ENCODE assay signal across 15 cellular contexts in the genomic region with DNA sequence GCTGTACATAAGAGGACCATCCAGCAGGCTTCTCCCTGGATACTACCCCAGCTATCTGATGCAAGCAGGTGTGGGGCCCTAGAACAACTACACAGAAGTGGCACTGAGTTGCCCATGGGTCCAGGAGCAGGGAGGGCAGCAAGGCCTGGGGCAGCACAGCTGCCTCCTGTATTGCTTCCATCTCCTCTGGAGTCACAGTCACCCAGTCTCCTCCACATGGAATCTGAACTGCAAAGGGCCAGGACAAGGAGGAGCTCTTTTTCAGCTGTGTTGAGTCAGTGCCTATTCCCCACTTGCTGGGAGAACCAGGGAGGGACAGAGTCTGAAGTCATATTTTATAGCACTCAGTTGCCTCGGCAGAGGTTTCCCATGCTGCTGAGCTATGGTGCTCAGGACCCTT.
DNase-seq lines count a peak whose midpoint lies in the region; ATAC-seq and TF ChIP-seq lines count a peak whose summit lies in the region.
"Had no signal": no experiment of that assay in that cellular context is flagged by ENCODE, and none has a peak within 500 bp of the region (broad histone marks: within the 10 kb centered on the region; RNA-seq: fewer than 3 reads in every experiment).

No MANE protein-coding gene starts in this region.

- peak overlapping the region; percentile 86 to 95 (median 90) for H3K27ac Mint-ChIP-seq in CD4-positive, alpha-beta memory T cell
- peak overlapping the region; percentile 83 for H3K27ac Mint-ChIP-seq in activated T-helper 17 cell treated with anti-CD3 and anti-CD28 coated beads, Interleukin-2, amount 50 U/mL, for 72 hours
- H3K27ac Mint-ChIP-seq in neural progenitor cell = no peak overlapping the region
- H3K27ac Mint-ChIP-seq: WTC11 had no signal

- H3K27me3 ChIP-seq in BLaER1 (no peaks in the 10 kb centered on the region), neural progenitor cell (no peaks in the 10 kb centered on the region)
- no peaks in the 10 kb centered on the region for H3K27me3 ChIP-seq in CD4-positive, alpha-beta memory T cell (ENCODE audit: insufficient read depth, low read length)
- H3K27me3 ChIP-seq: heart left ventricle, pancreas had no signal

- H3K4me1 ChIP-seq in BLaER1 (peaks cover 69% of the 10 kb centered on the region), mucosa of descending colon (ENCODE audit: low read depth) (no peaks in the 10 kb centered on the region), neural progenitor cell (no peaks in the 10 kb centered on the region)
- H3K4me1 ChIP-seq in CD4-positive, alpha-beta memory T cell (ENCODE audit: insufficient read depth, low read length) = peaks cover 73% of the 10 kb centered on the region
- H3K4me1 ChIP-seq: pancreas had no signal

- no peaks in the 10 kb centered on the region for H3F3A ChIP-seq in neural progenitor cell (ENCODE audit: low read depth)

- H3K27ac ChIP-seq in BLaER1 (peak overlapping the region; percentile 40; the same call in 1 of the 2 replicates), neural progenitor cell (no peak overlapping the region)
- H3K27ac ChIP-seq in CD4-positive, alpha-beta memory T cell (ENCODE audit: low read depth, low read length) = peak overlapping the region; percentile 35
- H3K27ac ChIP-seq: pancreas had no signal

- H4K20me1 ChIP-seq in BLaER1 (peaks cover 6% of the 10 kb centered on the region; the same call in 1 of the 2 replicates), neural progenitor cell (ENCODE audit: low read depth) (no peaks in the 10 kb centered on the region)

- no peak for ATAC-seq in activated T-helper 17 cell treated with anti-CD3 and anti-CD28 coated beads, Interleukin-2, amount 50 U/mL, for 72 hours (replicated peaks)
- ATAC-seq in mucosa of descending colon (peak; percentile 4), HG03135 (IDR thresholded peaks at IDR 0.05; ENCODE audit: unreplicated experiment) (no peak)
- ATAC-seq: pancreas had no signal

- CTCF ChIA-PET in CD4-positive, alpha-beta memory T cell (lab: Charles Lee; ENCODE audit: partially characterized antibody) = interaction anchor here (0.8 to 8.1 kb wide), 7 partner anchors 9 to 53 kb away, joined by 3 to 58 read pairs (median 11); no protein-coding TSS in a partner anchor

- intact Hi-C loops in CD4-positive, alpha-beta memory T cell (cut with micrococcal nuclease) = loop anchor here (10.0 kb wide), 2 partner anchors 176 to 526 kb away; a partner anchor contains a TSS
- intact Hi-C loops in mucosa of descending colon (cut with DNase I, micrococcal nuclease) = no loop called here

- no peak overlapping the region for H2AFZ ChIP-seq in neural progenitor cell (replicated peaks)

- H3K27me3 Mint-ChIP-seq in CD4-positive, alpha-beta memory T cell = no peaks in the 10 kb centered on the region
- no peaks in the 10 kb centered on the region for H3K27me3 Mint-ChIP-seq in activated T-helper 17 cell treated with anti-CD3 and anti-CD28 coated beads, Interleukin-2, amount 50 U/mL, for 72 hours
- peaks cover 6% of the 10 kb centered on the region for H3K27me3 Mint-ChIP-seq in neural progenitor cell (ENCODE audit: insufficient read depth, low read depth)

- peaks cover 0 to 4% (median 0%) of the 10 kb centered on the region in 8 donors for H3K9me3 Mint-ChIP-seq in CD4-positive, alpha-beta memory T cell
- H3K9me3 Mint-ChIP-seq in activated T-helper 17 cell treated with anti-CD3 and anti-CD28 coated beads, Interleukin-2, amount 50 U/mL, for 72 hours = peaks cover 4% of the 10 kb centered on the region
- peaks cover 20% of the 10 kb centered on the region for H3K9me3 Mint-ChIP-seq in neural progenitor cell

- peak overlapping the region; percentile 34; the same call in 1 of the 2 replicates for H3K9ac ChIP-seq in BLaER1
- H3K9ac ChIP-seq in neural progenitor cell = no peak overlapping the region

- POLR2A ChIA-PET in CD4-positive, alpha-beta memory T cell (lab: Charles Lee; ENCODE audit: partially characterized antibody) = interaction anchor here (0.9 to 1.6 kb wide), 5 partner anchors 9 to 240 kb away, joined by 3 to 6 read pairs (median 4); a partner anchor contains a TSS

- H3K79me2 ChIP-seq in neural progenitor cell (ENCODE audit: low read depth) = no peaks in the 10 kb centered on the region

- peaks cover 59 to 86% (median 69%) of the 10 kb centered on the region in 4 donors for H3K4me1 Mint-ChIP-seq in CD4-positive, alpha-beta memory T cell
- peaks cover 50% of the 10 kb centered on the region for H3K4me1 Mint-ChIP-seq in activated T-helper 17 cell treated with anti-CD3 and anti-CD28 coated beads, Interleukin-2, amount 50 U/mL, for 72 hours
- no peaks in the 10 kb centered on the region for H3K4me1 Mint-ChIP-seq in neural progenitor cell
- H3K4me1 Mint-ChIP-seq: WTC11 had no signal

- peak overlapping the region; percentile 28 to 80 (median 66) for H3K4me3 Mint-ChIP-seq in CD4-positive, alpha-beta memory T cell
- H3K4me3 Mint-ChIP-seq in activated T-helper 17 cell treated with anti-CD3 and anti-CD28 coated beads, Interleukin-2, amount 50 U/mL, for 72 hours = peak overlapping the region; percentile 50
- no peak overlapping the region for H3K4me3 Mint-ChIP-seq in neural progenitor cell
- H3K4me3 Mint-ChIP-seq: WTC11 had no signal

- no peak overlapping the region for H3K4me3 ChIP-seq in BLaER1
- peak overlapping the region in 1 of 2 donors; percentile 4 for H3K4me3 ChIP-seq in CD4-positive, alpha-beta memory T cell (ENCODE audit: low read length in 2 of 2)
- H3K4me3 ChIP-seq in mucosa of descending colon = no peak overlapping the region
- no peak overlapping the region for H3K4me3 ChIP-seq in neural progenitor cell
- H3K4me3 ChIP-seq: heart left ventricle, pancreas had no signal

- peaks cover 16% of the 10 kb centered on the region for H3K36me3 ChIP-seq in BLaER1
- no peaks in the 10 kb centered on the region for H3K36me3 ChIP-seq in CD4-positive, alpha-beta memory T cell (ENCODE audit: insufficient read depth, low read length)
- no peaks in the 10 kb centered on the region for H3K36me3 ChIP-seq in mucosa of descending colon (ENCODE audit: low read depth)
- peaks cover 3% of the 10 kb centered on the region for H3K36me3 ChIP-seq in neural progenitor cell
- H3K36me3 ChIP-seq: heart left ventricle, pancreas had no signal

- no peak for DNase-seq in CD4-positive, alpha-beta memory T cell
- DNase-seq in mucosa of descending colon (no peak), neural progenitor cell (ENCODE audit: low spot score) (no peak), NCI-H2227 treated with DMSO at 0.1 percent for 48 hours (lab: John Stamatoyannopoulos, UW) (no peak)
- DNase-seq: DMS153, heart left ventricle, kidney, NCI-H1105, pancreas, RPMI8226, small intestine had no signal

- peaks cover 4 to 10% of the 10 kb centered on the region in 2 donors for H3K36me3 Mint-ChIP-seq in CD4-positive, alpha-beta memory T cell
- peaks cover 3% of the 10 kb centered on the region for H3K36me3 Mint-ChIP-seq in activated T-helper 17 cell treated with anti-CD3 and anti-CD28 coated beads, Interleukin-2, amount 50 U/mL, for 72 hours (ENCODE audit: low read depth)
- H3K36me3 Mint-ChIP-seq in neural progenitor cell = peaks cover 10% of the 10 kb centered on the region

- peak overlapping the region; percentile 82 for H3K4me2 ChIP-seq in BLaER1
- H3K4me2 ChIP-seq in neural progenitor cell = no peak overlapping the region

- TF ChIP-seq CTCF in mucosa of descending colon (IDR thresholded peaks at IDR 0.05) = no peak
- TF ChIP-seq CTCF in neural progenitor cell (IDR thresholded peaks at IDR 0.05) = no peak

- peaks cover 20% of the 10 kb centered on the region for H3K9me3 ChIP-seq in BLaER1
- H3K9me3 ChIP-seq in CD4-positive, alpha-beta memory T cell (ENCODE audit: control insufficient read depth in 1 of 2, low read length in 2 of 2) = no peaks in the 10 kb centered on the region
- H3K9me3 ChIP-seq in mucosa of descending colon = peaks cover 6% of the 10 kb centered on the region
- H3K9me3 ChIP-seq in neural progenitor cell (ENCODE audit: low read depth) = peaks cover 16% of the 10 kb centered on the region
- H3K9me3 ChIP-seq: pancreas had no signal
